ENCODE assay signal across 17 cellular contexts in genomic region chr6:32163559-32164258, GRCh38. TPM values are rescaled to one million over a fixed set of nuclear protein-coding genes. Genes with fewer than 3 reads are reported as not detected.
A peak's percentile ranks its signal among the peaks of the same experiment; 100 is the strongest.
DNase-seq lines count a peak whose midpoint lies in the region; ATAC-seq and TF ChIP-seq lines count a peak whose summit lies in the region.
"Had no signal": no experiment of that assay in that cellular context is flagged by ENCODE, and none has a peak within 500 bp of the region (broad histone marks: within the 10 kb centered on the region; RNA-seq: fewer than 3 reads in every experiment).

No MANE protein-coding gene starts in this region.

- no peak overlapping the region for H3K9ac ChIP-seq in rectal smooth muscle tissue (ENCODE audit: low read length)

- no peaks in the 10 kb centered on the region for H3K9me3 Mint-ChIP-seq in CD14-positive monocyte
- H3K9me3 Mint-ChIP-seq: activated naive CD8-positive, alpha-beta T cell treated with anti-CD3 and anti-CD28 coated beads, Interleukin-2, amount 50 U/mL, for 24 hours had no signal

- intact Hi-C loops in CD14-positive monocyte (cut with micrococcal nuclease) (no loop called here), right cardiac atrium (cut with DNase I) (no loop called here)

- no peaks in the 10 kb centered on the region for H3K4me1 Mint-ChIP-seq in CD14-positive monocyte
- H3K4me1 Mint-ChIP-seq: activated naive CD8-positive, alpha-beta T cell treated with anti-CD3 and anti-CD28 coated beads, Interleukin-2, amount 50 U/mL, for 24 hours had no signal

- DNase-seq in CD14-positive monocyte (ENCODE audit: low spot score) (peak; percentile 10), right cardiac atrium (peak in 1 of 3 donors; percentile 66), NCI-H1694 treated with DMSO at 0.1 percent for 48 hours (lab: John Stamatoyannopoulos, UW) (no peak)
- no peak for DNase-seq in activated effector memory CD4-positive, alpha-beta T cell treated with anti-CD3 and anti-CD28 coated beads, Interleukin-2, amount 50 U/mL, for 16 hours
- DNase-seq: activated CD4-positive, alpha-beta T cell treated with anti-CD3 and anti-CD28 coated beads for 4 hours; activated naive CD8-positive, alpha-beta T cell treated with anti-CD3 and anti-CD28 coated beads, Interleukin-2, amount 50 U/mL, for 24 hours; activated T-cell treated with anti-CD3 and anti-CD28 coated beads, Interleukin-2, amount 50 U/mL, for 1 hour; GDM1; mucosa of descending colon; psoas muscle; stimulated activated CD4-positive, alpha-beta T cell treated with anti-CD3 and anti-CD28 coated beads, Interleukin-2, amount 100 ng/mL, for 48 hours; T1000 had no signal

- peaks cover 20% of the 10 kb centered on the region for H3K36me3 ChIP-seq in rectal smooth muscle tissue (ENCODE audit: control insufficient read depth, insufficient read depth, low read length)

- ATAC-seq in right cardiac atrium = peak; percentile 25 to 47
- no peak for ATAC-seq in GM21423 (IDR thresholded peaks at IDR 0.05; ENCODE audit: unreplicated experiment)
- no peak for ATAC-seq in GM21723 (IDR thresholded peaks at IDR 0.05; ENCODE audit: unreplicated experiment)
- ATAC-seq: activated naive CD8-positive, alpha-beta T cell treated with anti-CD3 and anti-CD28 coated beads, Interleukin-2, amount 50 U/mL, for 24 hours; mucosa of descending colon had no signal

- WGBS in right cardiac atrium = 81% methylated on average over 7 of the region's 7 CpGs

- H3K4me3 ChIP-seq in right cardiac atrium (ENCODE audit: low read length) (no peak overlapping the region), rectal smooth muscle tissue (ENCODE audit: low read length) (no peak overlapping the region)
- H3K4me3 ChIP-seq: coronary artery, mucosa of descending colon, psoas muscle had no signal

- H3K27me3 ChIP-seq in right cardiac atrium (ENCODE audit: control insufficient read depth, insufficient read depth) = no peaks in the 10 kb centered on the region
- no peaks in the 10 kb centered on the region for H3K27me3 ChIP-seq in rectal smooth muscle tissue (ENCODE audit: control insufficient read depth, insufficient read depth, low read length)

- peaks cover 7 to 12% of the 10 kb centered on the region in 2 donors for H3K36me3 Mint-ChIP-seq in CD14-positive monocyte

- TF ChIP-seq CTCF in CD14-positive monocyte (IDR thresholded peaks at IDR 0.05) = no peak

- H3K27ac ChIP-seq in cingulate gyrus (ENCODE audit: low read depth, low read length) (peak overlapping the region; percentile 79), right cardiac atrium (ENCODE audit: low read length) (no peak overlapping the region), rectal smooth muscle tissue (ENCODE audit: low read depth, low read length) (peak overlapping the region; percentile 61)
- H3K27ac ChIP-seq: psoas muscle had no signal

- H3K4me3 Mint-ChIP-seq in CD14-positive monocyte = no peak overlapping the region
- H3K4me3 Mint-ChIP-seq: activated naive CD8-positive, alpha-beta T cell treated with anti-CD3 and anti-CD28 coated beads, Interleukin-2, amount 50 U/mL, for 24 hours had no signal

- no peaks in the 10 kb centered on the region for H3K9me3 ChIP-seq in right cardiac atrium (ENCODE audit: control insufficient read depth, low read length)
- H3K9me3 ChIP-seq: mucosa of descending colon, psoas muscle had no signal

- H3K27me3 Mint-ChIP-seq in CD14-positive monocyte (ENCODE audit: low read depth in 3 of 3) = peaks cover 0 to 2% (median 1%) of the 10 kb centered on the region in 3 donors
- H3K27me3 Mint-ChIP-seq: activated naive CD8-positive, alpha-beta T cell treated with anti-CD3 and anti-CD28 coated beads, Interleukin-2, amount 50 U/mL, for 24 hours had no signal

- H3K4me1 ChIP-seq in right cardiac atrium (ENCODE audit: control insufficient read depth, insufficient read depth, low read length) (no peaks in the 10 kb centered on the region), rectal smooth muscle tissue (ENCODE audit: control insufficient read depth, insufficient read depth, low read length) (no peaks in the 10 kb centered on the region)
- H3K4me1 ChIP-seq: psoas muscle had no signal

- peak overlapping the region in 1 of 7 donors; percentile 63 for H3K27ac Mint-ChIP-seq in CD14-positive monocyte
- H3K27ac Mint-ChIP-seq: activated naive CD8-positive, alpha-beta T cell treated with anti-CD3 and anti-CD28 coated beads, Interleukin-2, amount 50 U/mL, for 24 hours had no signal

RNA-seq across cellular contexts. Expression of gene EGFL8, which starts 0.7 kb away (rescaled TPM):
- polyA plus RNA-seq in CD14-positive monocyte = under 1 TPM in 1 of 2 donors, not detected in 1; 0.22 TPM
- 10 to 100 TPM in 3 of 4 donors, 1 to 10 TPM in 1; 8.4 to 16.9 (median 12.9) TPM for total RNA-seq in right cardiac atrium
- 12.6 TPM for polyA plus RNA-seq in right cardiac atrium

RNA-seq across cellular contexts. Expression of gene PPT2, which starts 9.8 kb away (rescaled TPM):
- 1 to 10 TPM; 1.8 to 4.0 TPM for polyA plus RNA-seq in CD14-positive monocyte
- total RNA-seq in right cardiac atrium = 10 to 100 TPM; 26.1 to 30.5 (median 30.1) TPM
- 22.4 TPM for polyA plus RNA-seq in right cardiac atrium

RNA-seq across cellular contexts. Expression of gene PRRT1, which starts 12.0 kb away (rescaled TPM):
- polyA plus RNA-seq in CD14-positive monocyte (not detected), right cardiac atrium (2.6 TPM)
- total RNA-seq in right cardiac atrium = 1 to 10 TPM; 1.5 to 3.3 (median 1.8) TPM

RNA-seq across cellular contexts. Expression of gene AGPAT1, which starts 12.2 kb away (rescaled TPM):
- 10 to 100 TPM in 1 of 2 donors, 1 to 10 TPM in 1; 9.9 to 11.3 TPM for polyA plus RNA-seq in CD14-positive monocyte
- 10 to 100 TPM; 56.9 to 67.2 (median 63.1) TPM for total RNA-seq in right cardiac atrium
- polyA plus RNA-seq in right cardiac atrium = 54.9 TPM

RNA-seq across cellular contexts. Expression of gene RNF5, which starts 14.5 kb away (rescaled TPM):
- polyA plus RNA-seq in CD14-positive monocyte (100 to 1,000 TPM in 1 of 2 donors, 10 to 100 TPM in 1; 83.5 to 108 TPM), right cardiac atrium (118 TPM)
- 10 to 100 TPM; 73.2 to 88.3 (median 76.7) TPM for total RNA-seq in right cardiac atrium

Comparison
In these comparisons a context has a peak if more than half of its experiments do, and no peak if none do; other contexts are left out.
1. ATAC-seq: peak in right cardiac atrium (2 of 2); none in GM21423 (single experiment) and GM21723 (single experiment).
2. RNA of gene EGFL8, which starts 0.7 kb away (polyA plus RNA-seq): 12.6 TPM in right cardiac atrium (single experiment); 0.22 TPM in CD14-positive monocyte; every median in the first group is over 10 times any median in the second.